In genomic region chrX:21574793-21575192, GRCh38 we compare ENCODE assay signal across 22 cellular contexts.
"Had no signal": no experiment of that assay in that cellular context is flagged by ENCODE, and none has a peak within 500 bp of the region (broad histone marks: within the 10 kb centered on the region; RNA-seq: fewer than 3 reads in every experiment).

No MANE protein-coding gene starts in this region.

- DNase-seq: dermis blood vessel endothelial cell; dorsolateral prefrontal cortex; effector CD4-positive, alpha-beta T cell; effector memory CD4-positive, alpha-beta T cell; foreskin keratinocyte; gastrocnemius medialis; glutamatergic neuron; head of caudate nucleus; heart right ventricle; hippocampal formation; left cardiac atrium; left lung; left ventricle myocardium superior; lower lobe of right lung; mesenchymal stem cell; mucosa of descending colon; naive B cell had no signal

- H3K4me3 Mint-ChIP-seq: mesothelial cell of epicardium, naive B cell had no signal

- H3K4me1 Mint-ChIP-seq: naive B cell had no signal

- FAIRE-seq: colon, endothelial cell of umbilical vein, islet of Langerhans, keratinocyte had no signal

- ATAC-seq: foreskin keratinocyte, gastrocnemius medialis, heart right ventricle, left cardiac atrium, left lung, left ventricle myocardium superior, lower lobe of right lung, mucosa of descending colon had no signal

- H3K27me3 Mint-ChIP-seq: naive B cell had no signal

- H3K27ac Mint-ChIP-seq: mesothelial cell of epicardium, naive B cell had no signal
